ENCODE assay signal across 15 cellular contexts in the genomic region with DNA sequence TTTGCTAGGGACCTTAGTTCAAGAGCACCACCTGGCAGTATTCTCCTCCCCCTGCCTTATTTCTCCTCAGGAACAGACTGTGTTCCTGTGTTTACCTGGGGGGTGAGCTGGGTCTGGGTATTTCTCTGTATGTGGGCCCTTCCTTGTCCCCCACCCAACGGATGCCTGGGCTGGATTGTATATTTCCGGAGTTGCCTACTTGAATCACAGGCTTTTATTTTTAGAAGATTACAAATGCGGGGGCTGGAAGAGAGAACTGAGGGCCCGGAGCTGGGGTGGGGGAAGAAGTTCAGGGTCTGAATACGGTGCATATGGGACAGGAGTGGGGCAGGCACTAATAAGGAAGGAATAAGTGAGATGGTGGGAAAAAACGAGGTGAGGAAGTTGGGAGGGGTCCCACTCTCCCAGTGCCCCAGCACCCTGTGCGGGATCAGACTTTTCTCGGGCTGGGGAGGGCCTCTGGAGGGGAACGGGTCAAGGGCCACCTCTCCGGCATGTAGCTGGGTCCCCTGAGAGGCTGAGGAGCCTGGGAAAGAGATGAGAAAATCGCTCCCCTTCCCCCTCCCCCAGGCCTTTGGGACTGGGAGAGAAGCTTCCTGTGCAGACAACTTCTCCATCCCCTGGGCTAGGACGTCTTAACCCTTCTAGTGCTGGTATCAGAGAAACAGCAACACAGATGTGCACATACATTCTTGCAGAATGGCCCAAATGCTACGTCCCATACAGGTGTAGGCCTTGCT. TPM values are rescaled to one million over a fixed set of nuclear protein-coding genes. Genes with fewer than 3 reads are reported as not detected.
A peak's percentile ranks its signal among the peaks of the same experiment; 100 is the strongest.
DNase-seq lines count a peak whose midpoint lies in the region; ATAC-seq and TF ChIP-seq lines count a peak whose summit lies in the region.
"Had no signal": no experiment of that assay in that cellular context is flagged by ENCODE, and none has a peak within 500 bp of the region (broad histone marks: within the 10 kb centered on the region; RNA-seq: fewer than 3 reads in every experiment).

No MANE protein-coding gene starts in this region.

- H3K36me3 ChIP-seq in GM23248 (ENCODE audit: low read depth) (no peaks in the 10 kb centered on the region), iPS-20b (ENCODE audit: insufficient read depth, low read depth, low read length) (no peaks in the 10 kb centered on the region), smooth muscle cell (ENCODE audit: low read depth) (no peaks in the 10 kb centered on the region), spleen (no peaks in the 10 kb centered on the region)

- H3K4me1 ChIP-seq in GM23248 (ENCODE audit: insufficient read depth) (peaks cover 33% of the 10 kb centered on the region), iPS-20b (ENCODE audit: insufficient read depth, low read length) (peaks cover 43% of the 10 kb centered on the region), smooth muscle cell (ENCODE audit: low read depth) (peaks cover 25% of the 10 kb centered on the region), spleen (peaks cover 0 to 31% (median 13%) of the 10 kb centered on the region in 6 donors)

- intact Hi-C loops in spleen (cut with DNase I; ENCODE audit: low total_unique reads) = no loop called here

- in situ Hi-C loops in GM23248 (cut with MboI) (no loop called here), astrocyte of the spinal cord (cut with HindIII; ENCODE audit: low sequenced_read_pairs) (no loop called here)

- no peaks in the 10 kb centered on the region for H3K9me2 ChIP-seq in GM23248 (ENCODE audit: insufficient read depth)

- H3F3A ChIP-seq in GM23248 (ENCODE audit: insufficient read depth) (no peaks in the 10 kb centered on the region), smooth muscle cell (ENCODE audit: low read depth) (no peaks in the 10 kb centered on the region)

- TF ChIP-seq CTCF in astrocyte of the spinal cord (IDR thresholded peaks at IDR 0.05; ENCODE audit: low read depth, low read length) (no peak), smooth muscle cell (IDR thresholded peaks at IDR 0.05; ENCODE audit: borderline replicate concordance, insufficient read depth, poor library complexity, severe bottlenecking) (no peak), spleen (IDR thresholded peaks at IDR 0.05 in 8 of 11, conservative IDR thresholded peaks at IDR 0.05 in 3 of 11) (no peak)

- H3K79me2 ChIP-seq in GM23248 (ENCODE audit: insufficient read depth) (no peaks in the 10 kb centered on the region), smooth muscle cell (ENCODE audit: low read depth) (no peaks in the 10 kb centered on the region)

- H2AFZ ChIP-seq in GM23248 (peak overlapping the region; percentile 88), smooth muscle cell (ENCODE audit: low read depth) (peak overlapping the region; percentile 47)

- H3K4me2 ChIP-seq in GM23248 (ENCODE audit: unreplicated experiment) (peak overlapping the region; percentile 89), smooth muscle cell (peak overlapping the region; percentile 72)

- ATAC-seq in HG03025 (IDR thresholded peaks at IDR 0.05; ENCODE audit: low FRiP score, unreplicated experiment) = no peak
- ATAC-seq: activated CD4-positive, CD25-positive, alpha-beta regulatory T cell treated with anti-CD3 and anti-CD28 coated beads, Interleukin-2, amount 50 U/mL, for 24 hours had no signal

- H3K4me3 ChIP-seq in GM23248 = peak overlapping the region; percentile 67
- no peak overlapping the region for H3K4me3 ChIP-seq in astrocyte of the spinal cord (ENCODE audit: low read depth, low read length)
- no peak overlapping the region for H3K4me3 ChIP-seq in iPS-20b (ENCODE audit: low read length)
- no peak overlapping the region for H3K4me3 ChIP-seq in smooth muscle cell
- peak overlapping the region in 1 of 8 donors; percentile 5 for H3K4me3 ChIP-seq in spleen

- no peaks in the 10 kb centered on the region for H3K9me3 ChIP-seq in GM23248 (ENCODE audit: low read depth)
- H3K9me3 ChIP-seq in iPS-20b (ENCODE audit: insufficient read depth, low read depth, low read length) = no peaks in the 10 kb centered on the region
- H3K9me3 ChIP-seq in smooth muscle cell (replicated peaks; ENCODE audit: low read depth) = no peaks in the 10 kb centered on the region
- no peaks in the 10 kb centered on the region for H3K9me3 ChIP-seq in spleen

- DNase-seq in GM23248 = peak; percentile 79
- peak; percentile 50 for DNase-seq in astrocyte of the spinal cord (ENCODE audit: low read depth, low spot score)
- no peak for DNase-seq in smooth muscle cell (lab: John Stamatoyannopoulos, UW; ENCODE audit: unreplicated experiment)
- DNase-seq in spleen = no peak
- no peak for DNase-seq in NCI-H1092 (lab: John Stamatoyannopoulos, UW)
- DNase-seq in C1 segment of cervical spinal cord (lab: John Stamatoyannopoulos, UW) = no peak
- DNase-seq: activated naive CD4-positive, alpha-beta T cell; DMS79; midbrain; NCI-H1417; RPMI8226; stimulated activated CD4-positive, alpha-beta T cell treated with anti-CD3 and anti-CD28 coated beads, Interleukin-1b, Interleukin-23, amount 100 ng/mL, for 48 hours had no signal

- H3K9ac ChIP-seq in GM23248 = peak overlapping the region; percentile 82
- H3K9ac ChIP-seq in iPS-20b (ENCODE audit: low read depth, low read length) = peak overlapping the region; percentile 33; the same call in 1 of the 2 replicates
- no peak overlapping the region for H3K9ac ChIP-seq in smooth muscle cell (ENCODE audit: low read depth)

- H4K20me1 ChIP-seq in GM23248 (ENCODE audit: insufficient read depth) = no peaks in the 10 kb centered on the region
- H4K20me1 ChIP-seq in smooth muscle cell (ENCODE audit: low read depth) = no peaks in the 10 kb centered on the region

- WGBS in GM23248 (ENCODE audit: low coverage in 1 of 2, low lambda C conversion rate in 2 of 2, missing lambda C conversion rate in 2 of 2), 2 experiments = 7 to 9% methylated on average over 13 of the region's 13 CpGs
- WGBS in smooth muscle cell (ENCODE audit: low lambda C conversion rate) = 26% methylated on average over 12 of the region's 13 CpGs
- WGBS in spleen, 5 donors = 5 to 12% (median 9%) methylated on average over 12 to 13 of the region's 13 CpGs

- H3K27ac ChIP-seq in GM23248 (peak overlapping the region; percentile 64), iPS-20b (ENCODE audit: low read length) (peak overlapping the region; percentile 14), smooth muscle cell (ENCODE audit: low read depth) (peak overlapping the region; percentile 28), spleen (peak overlapping the region in 1 of 8 donors; percentile 18)

- H3K27me3 ChIP-seq in GM23248 (replicated peaks; ENCODE audit: insufficient read depth) = no peaks in the 10 kb centered on the region
- no peaks in the 10 kb centered on the region for H3K27me3 ChIP-seq in iPS-20b (ENCODE audit: insufficient read depth, low read length)
- no peaks in the 10 kb centered on the region for H3K27me3 ChIP-seq in smooth muscle cell (ENCODE audit: low read depth)
- peaks cover 0 to 9% (median 0%) of the 10 kb centered on the region in 7 donors for H3K27me3 ChIP-seq in spleen (replicated peaks in 1 of 7)

- no peak for TF ChIP-seq POLR2A in spleen (IDR thresholded peaks at IDR 0.05)

RNA-seq across cellular contexts. Expression of a gene that starts 42.1 kb away (rescaled TPM):
- 3.5 and 10.9 TPM in 2 replicates for total RNA-seq in GM23248 (2014; rRNA removed; shearing (Covaris generic))
- 1.6 and 2.4 TPM in 2 replicates for polyA plus RNA-seq in GM23248 (2016; fragmentation: Nextera tagmentation; extraction: Ambion mirVana)
- 4.5 and 14.7 TPM in 2 replicates for total RNA-seq in smooth muscle cell
- polyA plus RNA-seq in smooth muscle cell = 2.5 and 3.1 TPM in 2 replicates
- total RNA-seq in spleen = 10 to 100 TPM in 2 of 7 donors, 1 to 10 TPM in 5; 2.6 to 11.4 (median 7.4) TPM
- polyA plus RNA-seq in spleen = 1 to 10 TPM in 2 of 3 donors, under 1 TPM in 1; 0.30 to 2.2 (median 1.4) TPM

Comparison
In these comparisons a context has a peak if more than half of its experiments do, and no peak if none do; other contexts are left out.
1. DNase-seq: peak in GM23248 (single experiment) and astrocyte of the spinal cord (single experiment); none in smooth muscle cell (single experiment), spleen (single experiment), NCI-H1092 (single experiment) and C1 segment of cervical spinal cord (0 of 14).